22 cellular contexts compared by ENCODE assay signal in genomic region chr16:337975-338575, GRCh38. TPM values are rescaled to one million over a fixed set of nuclear protein-coding genes. Genes with fewer than 3 reads are reported as not detected.
DNase-seq lines count a peak whose midpoint lies in the region; FAIRE-seq and TF ChIP-seq lines count a peak whose summit lies in the region.
"Had no signal": no experiment of that assay in that cellular context is flagged by ENCODE, and none has a peak within 500 bp of the region (broad histone marks: within the 10 kb centered on the region; RNA-seq: fewer than 3 reads in every experiment).

No MANE protein-coding gene starts in this region.

- H3K4me3 ChIP-seq in neutrophil (ENCODE audit: low read depth in 1 of 2, low read length in 1 of 2): peak overlapping the region in 1 of 2 experiments; percentile 43
- H3K4me3 ChIP-seq in testis: no peak overlapping the region
- H3K4me3 ChIP-seq: GM12878, smooth muscle cell, tibial artery had no signal

- peaks cover 83% of the 10 kb centered on the region for H3K4me1 Mint-ChIP-seq in dendritic cell treated with granulocyte-macrophage colony-stimulating factor and Interleukin-4, amounts not matched to agents 40 ng/mL and 50 ng/mL, for 4 days (ENCODE audit: low read depth)
- H3K4me1 Mint-ChIP-seq in activated CD4-positive, alpha-beta T cell treated with anti-CD3 and anti-CD28 coated beads, Interleukin-2, amount 10 ng/mL, durations not matched to agents 7 days and 5 days: peaks cover 47% of the 10 kb centered on the region

- intact Hi-C loops in dendritic cell treated with granulocyte-macrophage colony-stimulating factor and Interleukin-4, amounts not matched to agents 40 ng/mL and 50 ng/mL, for 4 days (cut with micrococcal nuclease): no loop called here
- intact Hi-C loops in testis (cut with DNase I; ENCODE audit: low total_unique reads): no loop called here

- POLR2A ChIA-PET in activated CD4-positive, alpha-beta T cell treated with anti-CD3 and anti-CD28 coated beads, Interleukin-2, amount 10 ng/mL, durations not matched to agents 7 days and 5 days (lab: Charles Lee): no interaction called here

- DNase-seq in GM12891 (ENCODE audit: insufficient read length, low spot score) (peak; percentile 24), NOMO-1 treated with DMSO at 0.1 percent for 48 hours (lab: John Stamatoyannopoulos, UW; ENCODE audit: unreplicated experiment) (peak; percentile 52), NCI-H2107 treated with DMSO at 0.1 percent for 48 hours (lab: John Stamatoyannopoulos, UW; ENCODE audit: unreplicated experiment) (no peak), A172 (ENCODE audit: low spot score) (no peak), testis (no peak)
- no peak for DNase-seq in activated CD4-positive, alpha-beta T cell treated with anti-CD3 and anti-CD28 coated beads, Interleukin-2, amount 10 ng/mL, durations not matched to agents 7 days and 5 days
- DNase-seq: activated CD4-positive, alpha-beta T cell treated with anti-CD3 and anti-CD28 coated beads for 4 hours; aorta; DMS79; effector CD8-positive, alpha-beta T cell; foreskin keratinocyte; Kasumi-1; stimulated activated CD4-positive, alpha-beta T cell treated with anti-CD3 and anti-CD28 coated beads, Interleukin-2, amount 100 ng/mL, for 48 hours; stimulated activated naive CD4-positive, alpha-beta T cell treated with Interleukin-2 at 50 U/mL for 16 hours; tibial artery had no signal

- H3K4me1 ChIP-seq in neutrophil (ENCODE audit: control insufficient read depth in 1 of 2, insufficient read depth in 1 of 2, low read depth in 1 of 2, low read length in 1 of 2): peaks cover 76 to 97% of the 10 kb centered on the region in 2 experiments
- no peaks in the 10 kb centered on the region for H3K4me1 ChIP-seq in testis
- H3K4me1 ChIP-seq: foreskin keratinocyte had no signal

- CTCF ChIA-PET in activated CD4-positive, alpha-beta T cell treated with anti-CD3 and anti-CD28 coated beads, Interleukin-2, amount 10 ng/mL, durations not matched to agents 7 days and 5 days (lab: Charles Lee): no interaction called here

- H3K9me3 Mint-ChIP-seq in dendritic cell treated with granulocyte-macrophage colony-stimulating factor and Interleukin-4, amounts not matched to agents 40 ng/mL and 50 ng/mL, for 4 days: no peaks in the 10 kb centered on the region
- H3K9me3 Mint-ChIP-seq in activated CD4-positive, alpha-beta T cell treated with anti-CD3 and anti-CD28 coated beads, Interleukin-2, amount 10 ng/mL, durations not matched to agents 7 days and 5 days: no peaks in the 10 kb centered on the region
- H3K9me3 Mint-ChIP-seq: activated naive CD4-positive, alpha-beta T cell treated with anti-CD3 and anti-CD28 coated beads, Interleukin-2, amount 50 U/mL, for 24 hours had no signal

- peak overlapping the region; percentile 69 for H3K27ac Mint-ChIP-seq in dendritic cell treated with granulocyte-macrophage colony-stimulating factor and Interleukin-4, amounts not matched to agents 40 ng/mL and 50 ng/mL, for 4 days
- no peak overlapping the region for H3K27ac Mint-ChIP-seq in activated CD4-positive, alpha-beta T cell treated with anti-CD3 and anti-CD28 coated beads, Interleukin-2, amount 10 ng/mL, durations not matched to agents 7 days and 5 days
- H3K27ac Mint-ChIP-seq: activated naive CD4-positive, alpha-beta T cell treated with anti-CD3 and anti-CD28 coated beads, Interleukin-2, amount 50 U/mL, for 24 hours had no signal

- no peak for FAIRE-seq in GM12891 (lab: Jason Lieb, UNC)
- FAIRE-seq: GM12878, GM19239 had no signal

- TF ChIP-seq CTCF in neutrophil (IDR thresholded peaks at IDR 0.05) (no peak), testis (IDR thresholded peaks at IDR 0.05) (no peak)

- H3K9me3 ChIP-seq in neutrophil: no peaks in the 10 kb centered on the region
- no peaks in the 10 kb centered on the region for H3K9me3 ChIP-seq in testis
- H3K9me3 ChIP-seq: tibial artery had no signal

- WGBS in testis, 2 donors: 88 to 96% methylated on average over 17 to 21 of the region's 21 CpGs

- TF ChIP-seq POLR2A in GM12891 (IDR thresholded peaks at IDR 0.05; ENCODE audit: low read depth, low read length) (no peak), testis (IDR thresholded peaks at IDR 0.05) (no peak)

- H3K27ac ChIP-seq in neutrophil: peak overlapping the region; percentile 91
- no peak overlapping the region for H3K27ac ChIP-seq in testis
- H3K27ac ChIP-seq: foreskin keratinocyte, tibial artery had no signal

- peaks cover 20% of the 10 kb centered on the region for H3K36me3 Mint-ChIP-seq in dendritic cell treated with granulocyte-macrophage colony-stimulating factor and Interleukin-4, amounts not matched to agents 40 ng/mL and 50 ng/mL, for 4 days (ENCODE audit: low read depth)
- H3K36me3 Mint-ChIP-seq in activated CD4-positive, alpha-beta T cell treated with anti-CD3 and anti-CD28 coated beads, Interleukin-2, amount 10 ng/mL, durations not matched to agents 7 days and 5 days (ENCODE audit: low read depth): peaks cover 19% of the 10 kb centered on the region

- H3K27me3 ChIP-seq in neutrophil: no peaks in the 10 kb centered on the region
- H3K27me3 ChIP-seq in testis: no peaks in the 10 kb centered on the region
- H3K27me3 ChIP-seq: foreskin keratinocyte, tibial artery had no signal

- H3K4me3 Mint-ChIP-seq in dendritic cell treated with granulocyte-macrophage colony-stimulating factor and Interleukin-4, amounts not matched to agents 40 ng/mL and 50 ng/mL, for 4 days: peak overlapping the region; percentile 53
- H3K4me3 Mint-ChIP-seq in activated CD4-positive, alpha-beta T cell treated with anti-CD3 and anti-CD28 coated beads, Interleukin-2, amount 10 ng/mL, durations not matched to agents 7 days and 5 days: no peak overlapping the region
- H3K4me3 Mint-ChIP-seq: activated naive CD4-positive, alpha-beta T cell treated with anti-CD3 and anti-CD28 coated beads, Interleukin-2, amount 50 U/mL, for 24 hours had no signal

- H3K27me3 Mint-ChIP-seq in dendritic cell treated with granulocyte-macrophage colony-stimulating factor and Interleukin-4, amounts not matched to agents 40 ng/mL and 50 ng/mL, for 4 days: no peaks in the 10 kb centered on the region
- H3K27me3 Mint-ChIP-seq in activated CD4-positive, alpha-beta T cell treated with anti-CD3 and anti-CD28 coated beads, Interleukin-2, amount 10 ng/mL, durations not matched to agents 7 days and 5 days: no peaks in the 10 kb centered on the region
- H3K27me3 Mint-ChIP-seq: activated naive CD4-positive, alpha-beta T cell treated with anti-CD3 and anti-CD28 coated beads, Interleukin-2, amount 50 U/mL, for 24 hours had no signal

- H3K36me3 ChIP-seq in neutrophil (no peaks in the 10 kb centered on the region), testis (ENCODE audit: low read depth, missing control alignments) (no peaks in the 10 kb centered on the region)

TF ChIP-seq in GM12891, 5 proteins besides CTCF, POLR2A, EP300 and RAD21:
- TF ChIP-seq PAX5 (IDR thresholded peaks at IDR 0.05; ENCODE audit: insufficient read depth, low read length, severe bottlenecking) (no peak), POU2F2 (IDR thresholded peaks at IDR 0.05; ENCODE audit: low read depth, low read length) (no peak), POLR2AphosphoS5 (IDR thresholded peaks at IDR 0.05; ENCODE audit: low read depth, low read length) (no peak), SPI1 (IDR thresholded peaks at IDR 0.05; ENCODE audit: low read depth, low read length) (no peak), TAF1 (IDR thresholded peaks at IDR 0.05; ENCODE audit: low read depth, low read length) (no peak)

RNA-seq across cellular contexts. Expression of gene AXIN1, which starts 14.4 kb away (rescaled TPM):
- polyA plus RNA-seq in GM12891 (2012; ENCODE audit: low read depth, missing spikeins): 13.5 TPM
- total RNA-seq in activated CD4-positive, alpha-beta T cell treated with anti-CD3 and anti-CD28 coated beads, Interleukin-2, amount 10 ng/mL, durations not matched to agents 7 days and 5 days: 10 to 100 TPM; 25.5 to 30.6 TPM
- total RNA-seq in A172 (2014; rRNA removed; shearing (Covaris generic)): 39.0 and 50.5 TPM in 2 replicates
- 10 to 100 TPM; 30.6 to 32.0 TPM for total RNA-seq in testis
- polyA plus RNA-seq in testis (ENCODE audit: insufficient read depth, low read depth, low replicate concordance): 19.4 TPM

RNA-seq across cellular contexts. Expression of gene MRPL28, which starts 32.3 kb away (rescaled TPM):
- polyA plus RNA-seq in GM12891 (2012; ENCODE audit: low read depth, missing spikeins): 62.7 TPM
- 10 to 100 TPM; 78.4 to 80.0 TPM for total RNA-seq in activated CD4-positive, alpha-beta T cell treated with anti-CD3 and anti-CD28 coated beads, Interleukin-2, amount 10 ng/mL, durations not matched to agents 7 days and 5 days
- 234 and 252 TPM in 2 replicates for total RNA-seq in A172 (2014; rRNA removed; shearing (Covaris generic))
- 100 to 1,000 TPM; 108 to 119 TPM for total RNA-seq in testis
- polyA plus RNA-seq in testis (ENCODE audit: insufficient read depth, low read depth, low replicate concordance): 161 TPM

RNA-seq across cellular contexts. Expression of gene PGAP6, which starts 43.7 kb away (rescaled TPM):
- polyA plus RNA-seq in GM12891 (2012; ENCODE audit: low read depth, missing spikeins): 19.7 TPM
- total RNA-seq in activated CD4-positive, alpha-beta T cell treated with anti-CD3 and anti-CD28 coated beads, Interleukin-2, amount 10 ng/mL, durations not matched to agents 7 days and 5 days: 10 to 100 TPM; 85.2 to 99.2 TPM
- total RNA-seq in A172 (2014; rRNA removed; shearing (Covaris generic)): 46.6 and 58.5 TPM in 2 replicates
- 100 to 1,000 TPM; 261 to 265 TPM for total RNA-seq in testis
- 121 TPM for polyA plus RNA-seq in testis (ENCODE audit: insufficient read depth, low read depth, low replicate concordance)

RNA-seq across cellular contexts. Expression of gene PDIA2, which starts 55.1 kb away (rescaled TPM):
- polyA plus RNA-seq in GM12891 (2012; ENCODE audit: low read depth, missing spikeins): 0.24 TPM
- not detected for total RNA-seq in activated CD4-positive, alpha-beta T cell treated with anti-CD3 and anti-CD28 coated beads, Interleukin-2, amount 10 ng/mL, durations not matched to agents 7 days and 5 days
- total RNA-seq in A172 (2014; rRNA removed; shearing (Covaris generic)): 0.29 and 0.41 TPM in 2 replicates
- total RNA-seq in testis: 1 to 10 TPM; 2.6 to 5.3 TPM
- 1.2 TPM for polyA plus RNA-seq in testis (ENCODE audit: insufficient read depth, low read depth, low replicate concordance)

RNA-seq across cellular contexts. Expression of gene ARHGDIG, which starts 57.7 kb away (rescaled TPM):
- 0.56 TPM for polyA plus RNA-seq in GM12891 (2012; ENCODE audit: low read depth, missing spikeins)
- not detected for total RNA-seq in activated CD4-positive, alpha-beta T cell treated with anti-CD3 and anti-CD28 coated beads, Interleukin-2, amount 10 ng/mL, durations not matched to agents 7 days and 5 days
- total RNA-seq in A172 (2014; rRNA removed; shearing (Covaris generic)): 1.1 and 4.0 TPM in 2 replicates
- total RNA-seq in testis: 1 to 10 TPM; 6.6 to 7.7 TPM
- 2.9 TPM for polyA plus RNA-seq in testis (ENCODE audit: insufficient read depth, low read depth, low replicate concordance)
- total RNA-seq: foreskin keratinocyte, GM12878 had no signal
- polyA plus RNA-seq: foreskin keratinocyte, GM12878, liver had no signal

Comparison
In these comparisons a context has a peak if more than half of its experiments do, and no peak if none do; other contexts are left out.
1. DNase-seq: peak in GM12891 (single experiment) and NOMO-1 treated with DMSO at 0.1 percent for 48 hours (single experiment); none in NCI-H2107 treated with DMSO at 0.1 percent for 48 hours (single experiment), activated CD4-positive, alpha-beta T cell treated with anti-CD3 and anti-CD28 coated beads, Interleukin-2, amount 10 ng/mL, durations not matched to agents 7 days and 5 days (single experiment), A172 (single experiment) and testis (single experiment).